1 cellular context compared by ENCODE assay signal in genomic region chr5:72293495-72294055, GRCh38.
TF ChIP-seq lines count a peak whose summit lies in the region.

No MANE protein-coding gene starts in this region.

TF ChIP-seq in IMR-90, 13 proteins besides CTCF, POLR2A, EP300 and RAD21:
- TF ChIP-seq USF2 (IDR thresholded peaks at IDR 0.05; ENCODE audit: low read depth, low read length) (no peak), FOS (IDR thresholded peaks at IDR 0.05; ENCODE audit: low read depth, low read length) (no peak), NFE2L2 (IDR thresholded peaks at IDR 0.05; ENCODE audit: low read depth, low read length) (peak; percentile 78), RFX5 (IDR thresholded peaks at IDR 0.05; ENCODE audit: low read depth, low read length) (no peak), MAFK (IDR thresholded peaks at IDR 0.05; ENCODE audit: low read depth, low read length) (0 out of 2 replicates have a peak, but pooled peaks have one; percentile 16), MAZ (IDR thresholded peaks at IDR 0.05; ENCODE audit: borderline replicate concordance, low read depth, low read length) (no peak), CEBPB (IDR thresholded peaks at IDR 0.05; ENCODE audit: low read depth, low read length) (no peak)
TF ChIP-seq in IMR-90: peak in this region for 2.
